10 cellular contexts compared by ENCODE assay signal in the genomic region with DNA sequence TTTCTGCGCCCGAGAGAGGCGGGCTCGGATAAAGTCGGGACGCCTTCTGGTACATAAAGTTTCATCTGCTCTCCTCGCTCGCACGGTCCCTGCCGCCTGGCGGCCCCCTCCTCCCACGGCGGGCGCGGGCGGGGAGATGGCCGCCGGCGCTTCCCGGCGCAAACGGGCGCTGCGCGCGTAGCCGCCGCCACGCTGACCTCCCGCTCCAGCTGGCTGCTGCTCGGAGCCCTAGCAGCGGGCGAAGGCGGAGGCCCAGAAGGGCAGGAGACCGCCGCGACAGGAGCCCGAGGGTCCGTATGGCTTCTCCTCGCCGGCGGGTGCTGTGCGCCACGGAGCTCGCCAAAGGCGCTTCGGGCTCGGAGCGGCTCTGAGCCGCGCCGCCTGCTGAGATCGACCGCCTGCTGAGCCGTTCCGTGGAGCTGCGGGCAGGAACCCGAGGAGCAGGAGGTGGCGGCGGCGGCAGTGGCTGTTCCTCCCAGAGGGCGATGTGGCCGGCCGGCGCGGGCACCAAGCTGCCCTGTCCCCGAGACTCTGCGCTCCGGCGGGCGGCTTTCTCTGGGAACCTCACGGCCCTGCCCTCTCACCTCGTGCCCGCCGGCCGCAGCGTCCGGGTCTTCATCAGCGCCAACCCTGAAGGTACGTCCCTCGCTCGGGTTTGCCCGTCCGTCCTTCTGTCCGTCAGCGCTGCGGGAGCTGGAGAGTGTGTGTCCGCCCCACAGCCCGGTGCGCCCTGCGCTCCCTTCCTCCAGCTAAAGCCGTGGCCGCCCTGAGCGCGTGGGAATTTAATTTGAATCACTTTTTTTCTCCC. TPM values are rescaled to one million over a fixed set of nuclear protein-coding genes. Genes with fewer than 3 reads are reported as not detected.
DNase-seq lines count a peak whose midpoint lies in the region; ATAC-seq, FAIRE-seq and TF ChIP-seq lines count a peak whose summit lies in the region.
"Had no signal": no experiment of that assay in that cellular context is flagged by ENCODE, and none has a peak within 500 bp of the region (broad histone marks: within the 10 kb centered on the region; RNA-seq: fewer than 3 reads in every experiment).

A gene with protein sequence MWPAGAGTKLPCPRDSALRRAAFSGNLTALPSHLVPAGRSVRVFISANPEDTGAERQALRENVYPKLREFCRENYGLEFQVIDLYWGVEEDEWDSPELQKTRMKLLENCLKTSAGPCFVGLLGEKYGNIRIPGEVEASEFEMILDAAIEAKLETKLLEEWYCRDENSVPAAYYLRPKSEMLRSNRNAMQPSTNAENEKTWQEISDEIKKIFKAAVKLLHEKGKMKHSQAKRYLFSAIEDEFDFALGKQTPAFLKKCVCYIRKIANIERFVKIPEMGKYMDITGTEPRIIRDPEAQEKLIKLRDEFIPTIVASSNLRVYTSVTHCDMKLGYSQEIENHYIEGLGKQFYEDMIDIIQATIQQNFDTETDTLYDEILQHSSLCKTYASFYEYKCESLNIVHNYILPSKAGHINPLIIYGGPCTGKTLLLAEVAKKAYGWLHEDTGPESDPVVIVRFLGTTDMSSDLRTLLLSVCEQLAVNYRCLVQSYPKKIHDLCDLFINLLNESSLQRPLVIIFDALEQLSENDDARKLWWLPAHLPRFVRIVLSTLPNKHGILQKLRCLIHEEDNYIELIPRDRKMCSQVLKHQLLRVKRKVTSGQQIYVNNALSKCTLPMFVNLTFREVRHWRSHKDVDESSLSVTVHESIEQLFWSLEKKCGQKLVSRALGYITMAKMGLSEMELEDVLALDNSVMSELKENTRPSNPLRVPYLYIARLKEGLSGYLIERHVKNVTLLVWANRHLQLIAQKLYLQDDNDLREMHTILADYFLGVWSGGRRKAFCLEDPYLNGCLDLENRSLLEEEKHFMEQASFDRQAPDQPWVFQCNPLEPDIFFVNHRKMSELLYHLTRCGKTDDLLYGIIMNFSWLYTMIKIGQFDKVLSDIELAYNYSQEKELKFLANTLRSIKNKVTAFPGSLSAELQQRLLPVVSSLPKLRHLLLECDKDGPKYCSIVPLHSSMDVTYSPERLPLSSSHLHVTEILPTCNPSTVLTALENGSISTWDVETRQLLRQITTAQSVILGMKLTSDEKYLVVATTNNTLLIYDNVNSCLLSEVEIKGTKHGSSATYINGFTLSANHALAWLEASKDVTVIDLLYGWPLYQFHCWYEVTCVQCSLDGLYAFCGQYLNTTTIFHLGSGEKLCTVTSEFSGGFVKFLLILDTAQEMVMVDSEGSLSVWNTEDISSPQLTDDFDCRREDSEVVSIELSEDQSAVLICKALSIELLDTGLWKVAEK (N-terminal part only) (plus strand): TSS at position 161 of the 808 bp plus-strand sequence. CDS start 325 bp downstream, at position 486.

- no peak within 1 kb of the TSS for H3K4me3 Mint-ChIP-seq in activated CD8-positive, alpha-beta T cell treated with anti-CD3 and anti-CD28 coated beads for 36 hours

- H3K9me3 ChIP-seq in HUES64 (ENCODE audit: insufficient read depth, low read depth, low read length): no peaks in the 10 kb centered on the region
- H3K9me3 ChIP-seq in mammary epithelial cell (replicated peaks; ENCODE audit: insufficient read depth, low read length): peaks cover 3% of the 10 kb centered on the region
- no peaks in the 10 kb centered on the region for H3K9me3 ChIP-seq in kidney (ENCODE audit: control insufficient read depth in 1 of 2, low read length in 2 of 2)
- no peaks in the 10 kb centered on the region for H3K9me3 ChIP-seq in stomach
- H3K9me3 ChIP-seq: thoracic aorta had no signal

- H3K27me3 ChIP-seq in HUES64 (ENCODE audit: insufficient read depth, low read length) (peaks cover 99% of the 10 kb centered on the region), mammary epithelial cell (ENCODE audit: insufficient read depth, low read length) (peaks cover 14% of the 10 kb centered on the region), stomach (peaks cover 6 to 75% (median 26%) of the 10 kb centered on the region in 3 donors)

- H3K9ac ChIP-seq in HUES64 (ENCODE audit: low read depth, low read length) (peak within 1 kb of the TSS; percentile 10; the same call in 1 of the 2 replicates), mammary epithelial cell (ENCODE audit: insufficient read depth, low read length) (no peak within 1 kb of the TSS), kidney (ENCODE audit: low read length in 2 of 2) (no peak within 1 kb of the TSS)

- H3K36me3 ChIP-seq in HUES64 (ENCODE audit: insufficient read depth, low read length) (no peaks in the 10 kb centered on the region), mammary epithelial cell (ENCODE audit: insufficient read depth, low read length) (no peaks in the 10 kb centered on the region), kidney (ENCODE audit: control insufficient read depth in 1 of 2, insufficient read depth in 2 of 2, low read length in 2 of 2) (no peaks in the 10 kb centered on the region), stomach (no peaks in the 10 kb centered on the region)
- H3K36me3 ChIP-seq: thoracic aorta had no signal

- peaks cover 30% of the 10 kb centered on the region for H3K27me3 Mint-ChIP-seq in activated CD8-positive, alpha-beta T cell treated with anti-CD3 and anti-CD28 coated beads for 36 hours

- DNase-seq in mammary epithelial cell (peak; percentile 16), kidney (peak; percentile 71), stomach (no peak), ACHN (no peak)
- DNase-seq in effector CD8-positive, alpha-beta T cell (lab: John Stamatoyannopoulos, UW): no peak
- no peak for DNase-seq in activated CD8-positive, alpha-beta T cell treated with anti-CD3 and anti-CD28 coated beads for 36 hours

- H3K79me2 ChIP-seq in mammary epithelial cell (ENCODE audit: insufficient read depth, low read length): no peaks in the 10 kb centered on the region

- intact Hi-C loops in mammary epithelial cell (cut with micrococcal nuclease): no loop called here
- intact Hi-C loops in kidney (cut with DNase I): no loop called here
- intact Hi-C loops in stomach (cut with DNase I; ENCODE audit: low total_unique reads): no loop called here
- intact Hi-C loops in activated CD8-positive, alpha-beta T cell treated with anti-CD3 and anti-CD28 coated beads for 36 hours (cut with micrococcal nuclease): no loop called here

- H3K4me3 ChIP-seq in HUES64 (ENCODE audit: low read length) (peak within 1 kb of the TSS; percentile 62), mammary epithelial cell (replicated peaks in 1 of 3; ENCODE audit: insufficient read depth in 1 of 3, low read depth in 2 of 3, low read length in 3 of 3) (no peak within 1 kb of the TSS), kidney (ENCODE audit: low read length in 2 of 2) (no peak within 1 kb of the TSS), stomach (peak within 1 kb of the TSS; percentile 23 to 37 (median 25))
- H3K4me3 ChIP-seq: thoracic aorta had no signal

- CTCF ChIA-PET in mammary epithelial cell (lab: Charles Lee; ENCODE audit: low non-redundant PET): no interaction called here
- CTCF ChIA-PET in activated CD8-positive, alpha-beta T cell treated with anti-CD3 and anti-CD28 coated beads for 36 hours (lab: Charles Lee): no interaction called here

- H3K4me1 ChIP-seq in HUES64 (ENCODE audit: insufficient read depth, low read length) (no peaks in the 10 kb centered on the region), mammary epithelial cell (ENCODE audit: insufficient read depth, low read length) (no peaks in the 10 kb centered on the region), kidney (ENCODE audit: control insufficient read depth in 1 of 2, insufficient read depth in 1 of 2, low read depth in 1 of 2, low read length in 2 of 2) (no peaks in the 10 kb centered on the region), stomach (peaks cover 0 to 23% (median 16%) of the 10 kb centered on the region in 4 donors)

- H3K4me2 ChIP-seq in mammary epithelial cell (ENCODE audit: insufficient read depth, low read depth, low read length): no peak within 1 kb of the TSS

- no peaks in the 10 kb centered on the region for H3K9me3 Mint-ChIP-seq in activated CD8-positive, alpha-beta T cell treated with anti-CD3 and anti-CD28 coated beads for 36 hours

- under 1% methylated on average over 95 of the region's 95 CpGs for WGBS in HUES64
- no CpG with 5 or more reads among the region's 95 CpGs for WGBS in mammary epithelial cell (ENCODE audit: low coverage, missing lambda C conversion rate)
- WGBS in stomach, 5 donors: 2 to 4% (median 2%) methylated on average over 49 to 95 of the region's 95 CpGs

- in situ Hi-C loops in mammary epithelial cell (cut with MboI; ENCODE audit: low sequenced_read_pairs in 2 of 2) (no loop called here), ACHN (cut with HindIII; ENCODE audit: low pct_ligation_motif_present, low pct_unique_long_range_greater_than_20kb, low sequenced_read_pairs) (no loop called here)

- no TSS peak for BruUV-seq in mammary epithelial cell (replicated peaks; lab: Mats Ljungman, UMichigan)

- H3K27ac Mint-ChIP-seq in activated CD8-positive, alpha-beta T cell treated with anti-CD3 and anti-CD28 coated beads for 36 hours: no peak within 1 kb of the TSS

- POLR2A ChIA-PET in activated CD8-positive, alpha-beta T cell treated with anti-CD3 and anti-CD28 coated beads for 36 hours (lab: Charles Lee): no interaction called here

- no peak for ATAC-seq in activated CD8-positive, alpha-beta T cell treated with anti-CD3 and anti-CD28 coated beads for 36 hours
- ATAC-seq in HG03045 (IDR thresholded peaks at IDR 0.05; ENCODE audit: unreplicated experiment): no peak

- no peak for FAIRE-seq in kidney (lab: Jason Lieb, UNC)

- H3K36me3 Mint-ChIP-seq in activated CD8-positive, alpha-beta T cell treated with anti-CD3 and anti-CD28 coated beads for 36 hours (ENCODE audit: low read depth): no peaks in the 10 kb centered on the region

- no peaks in the 10 kb centered on the region for H3K4me1 Mint-ChIP-seq in activated CD8-positive, alpha-beta T cell treated with anti-CD3 and anti-CD28 coated beads for 36 hours (ENCODE audit: low read depth)

- H3K27ac ChIP-seq in HUES64 (ENCODE audit: low read depth, low read length) (no peak within 1 kb of the TSS), mammary epithelial cell (ENCODE audit: insufficient read depth, low read depth, low read length) (no peak within 1 kb of the TSS), kidney (ENCODE audit: low read depth in 2 of 2, low read length in 2 of 2) (no peak within 1 kb of the TSS), stomach (no peak within 1 kb of the TSS)
- H3K27ac ChIP-seq: thoracic aorta had no signal

- no peak for TF ChIP-seq EP300 in stomach (IDR thresholded peaks at IDR 0.05)

- TF ChIP-seq POLR2A in stomach (IDR thresholded peaks at IDR 0.05): no peak

- H2AFZ ChIP-seq in mammary epithelial cell (ENCODE audit: low read depth, low read length): no peak within 1 kb of the TSS

- no peaks in the 10 kb centered on the region for H4K20me1 ChIP-seq in mammary epithelial cell (ENCODE audit: insufficient read depth, low read length)

- TF ChIP-seq CTCF in mammary epithelial cell (conservative IDR thresholded peaks at IDR 0.05 in 1 of 2, IDR thresholded peaks at IDR 0.05 in 1 of 2; ENCODE audit: extremely low read depth in 1 of 2, insufficient read depth in 1 of 2, low read depth in 1 of 2, low read length in 2 of 2) (no peak), kidney (IDR thresholded peaks at IDR 0.05; ENCODE audit: borderline replicate concordance, extremely low read depth, insufficient read depth) (no peak), stomach (IDR thresholded peaks at IDR 0.05) (no peak)
- no peak for TF ChIP-seq CTCF in activated CD8-positive, alpha-beta T cell treated with anti-CD3 and anti-CD28 coated beads for 36 hours (IDR thresholded peaks at IDR 0.05)

- dilution Hi-C loops in mammary epithelial cell (cut with HindIII; ENCODE audit: low sequenced_read_pairs): no loop called here

RNA-seq across cellular contexts. Expression of the gene that starts here (rescaled TPM):
- polyA plus RNA-seq in HUES64 (2013, experiment 1 of 2): 0.05 TPM
- 0.06 TPM for polyA plus RNA-seq in HUES64 (2013, experiment 2 of 2)
- total RNA-seq in mammary epithelial cell (not detected), kidney (not detected), stomach (1 to 10 TPM in 1 of 5 donors, under 1 TPM in 1, not detected in 3; under 0.01 to 1.5 TPM)
- polyA plus RNA-seq in mammary epithelial cell (not detected), kidney (ENCODE audit: insufficient read depth, low read depth, low replicate concordance) (not detected), stomach (under 1 TPM in 1 of 3 donors, not detected in 2; 0.05 TPM)
- not detected for polyA minus RNA-seq in mammary epithelial cell
- not detected for total RNA-seq in activated CD8-positive, alpha-beta T cell treated with anti-CD3 and anti-CD28 coated beads for 36 hours
- total RNA-seq: skeletal muscle tissue, thoracic aorta had no signal

Comparison
In these comparisons a context has a peak if more than half of its experiments do, and no peak if none do; other contexts are left out.
1. Peak in DNase-seq in mammary epithelial cell; RNA of the gene not detected or under 1 TPM.
2. Peak in DNase-seq in kidney; RNA of the gene not detected or under 1 TPM.
3. H3K4me3 ChIP-seq: peak in HUES64 (single experiment) and stomach (4 of 4); none in mammary epithelial cell (0 of 3) and kidney (0 of 2).